In the genomic region with DNA sequence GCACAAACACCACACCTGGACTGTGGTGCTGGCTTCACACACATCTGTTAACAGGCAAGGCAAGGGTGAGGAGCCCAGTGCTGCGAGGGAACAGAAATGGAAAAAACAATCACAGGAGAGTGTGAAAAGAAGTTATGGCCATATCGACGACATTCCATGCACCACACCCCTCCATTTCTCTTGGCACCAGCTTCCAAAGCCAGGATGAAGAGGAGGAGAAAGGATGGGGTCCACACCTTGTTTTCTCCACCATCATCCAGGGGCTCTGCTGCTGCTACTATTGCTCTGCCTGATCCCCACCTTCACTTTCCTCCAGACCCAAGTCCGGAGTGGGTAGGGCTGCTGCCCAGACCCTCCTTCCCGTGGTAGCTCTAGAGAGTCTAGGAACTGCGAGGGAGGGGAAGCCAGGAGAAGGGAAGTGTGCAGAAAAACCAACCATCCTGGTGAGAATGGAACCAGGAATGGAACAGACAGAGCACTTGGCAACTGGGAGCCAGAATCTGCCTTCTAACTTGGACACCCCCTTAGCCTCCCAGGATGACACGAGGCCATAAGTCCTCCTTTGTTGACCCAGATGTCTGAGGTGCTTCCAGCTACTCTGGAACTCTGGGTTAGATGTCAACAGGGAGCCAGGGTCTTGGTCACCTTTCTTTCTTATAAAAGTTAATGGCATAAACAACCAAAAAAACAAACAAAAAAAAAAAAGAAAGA, we compare ENCODE assay signal across 10 cellular contexts. TPM values are rescaled to one million over a fixed set of nuclear protein-coding genes. Genes with fewer than 3 reads are reported as not detected.
DNase-seq lines count a peak whose midpoint lies in the region; ATAC-seq, FAIRE-seq and TF ChIP-seq lines count a peak whose summit lies in the region.
"Had no signal": no experiment of that assay in that cellular context is flagged by ENCODE, and none has a peak within 500 bp of the region (broad histone marks: within the 10 kb centered on the region; RNA-seq: fewer than 3 reads in every experiment).

No MANE protein-coding gene starts in this region.

- peak overlapping the region; percentile 88; the same call in 2 of the 3 replicates for H3K27ac ChIP-seq in K562 (ENCODE audit: extremely low read depth, low read depth, low read length)
- H3K27ac ChIP-seq: PC-9 had no signal

- no peak for ATAC-seq in K562

- no peak for TF ChIP-seq RAD21 in K562 (CRISPR knock-in tag; conservative IDR thresholded peaks at IDR 0.05 in 1 of 2, IDR thresholded peaks at IDR 0.05 in 1 of 2)

- peak overlapping the region; percentile 85 for H2AFZ ChIP-seq in K562 (ENCODE audit: low read depth, low read length)
- H2AFZ ChIP-seq: PC-9 had no signal

- H3K9me3 ChIP-seq in K562 (replicated peaks; ENCODE audit: control insufficient read depth, insufficient read depth, low read depth, low read length) = 0 out of 2 replicates have a peak, but pooled peaks cover 2% of the 10 kb centered on the region
- H3K9me3 ChIP-seq: heart right ventricle, ovary had no signal

- peaks cover 13% of the 10 kb centered on the region for H3K79me2 ChIP-seq in K562 (ENCODE audit: control insufficient read depth, insufficient read depth, low read length)

- peak overlapping the region; percentile 0 to 79; a peak in 1 of 4 replicates for H3K9ac ChIP-seq in K562 (ENCODE audit: insufficient read depth in 1 of 2, low read depth in 2 of 2, low read length in 2 of 2)

- BruUV-seq in K562 (replicated peaks; lab: Mats Ljungman, UMichigan) = no TSS peak

- peaks cover 18% of the 10 kb centered on the region for H3K27me3 Mint-ChIP-seq in activated CD4-positive, alpha-beta T cell treated with anti-CD3 and anti-CD28 coated beads, Interleukin-2, amount 10 ng/mL, durations not matched to agents 24 days and 14 days
- no peaks in the 10 kb centered on the region for H3K27me3 Mint-ChIP-seq in osteocyte (ENCODE audit: unreplicated experiment)

- intact Hi-C loops in activated CD4-positive, alpha-beta T cell treated with anti-CD3 and anti-CD28 coated beads, Interleukin-2, amount 10 ng/mL, durations not matched to agents 24 days and 14 days (cut with micrococcal nuclease) = loop anchor here (5.0 kb wide), 1 partner anchor 51 kb away; a partner anchor contains a TSS
- intact Hi-C loops in K562 (cut with micrococcal nuclease) = no loop called here

- H3K4me1 ChIP-seq in K562 (replicated peaks in 1 of 2; ENCODE audit: control insufficient read depth in 2 of 2, insufficient read depth in 2 of 2, low read length in 2 of 2) = peaks cover 14 to 44% of the 10 kb centered on the region in 2 experiments

- H3K36me3 ChIP-seq in K562 (ENCODE audit: control insufficient read depth, insufficient read depth, low read length) = no peaks in the 10 kb centered on the region
- H3K36me3 ChIP-seq: ovary had no signal

- TF ChIP-seq CTCF in K562 (IDR thresholded peaks at IDR 0.05 in 2 of 3, conservative IDR thresholded peaks at IDR 0.05 in 1 of 3; ENCODE audit: insufficient read depth in 2 of 3, low read depth in 1 of 3, low read length in 3 of 3) (no peak), osteocyte (IDR thresholded peaks at IDR 0.05) (no peak)

- 60% methylated on average over 7 of the region's 7 CpGs for WGBS in K562 (ENCODE audit: insufficient coverage, low coverage, missing lambda C conversion rate)

- FAIRE-seq in K562 (lab: Jason Lieb, UNC) = no peak
- FAIRE-seq: A204.1 had no signal

- peak overlapping the region; percentile 99 for H3K4me2 ChIP-seq in K562 (ENCODE audit: insufficient read depth, low read length)
- H3K4me2 ChIP-seq: PC-9 had no signal

- H3K4me3 ChIP-seq in K562 = no peak overlapping the region
- H3K4me3 ChIP-seq: PC-9 had no signal

- no peak for TF ChIP-seq POLR2A in K562 (conservative IDR thresholded peaks at IDR 0.05)

- no peak for DNase-seq in activated CD4-positive, alpha-beta T cell treated with anti-CD3 and anti-CD28 coated beads, Interleukin-2, amount 10 ng/mL, durations not matched to agents 24 days and 14 days
- no peak for DNase-seq in activated CD4-positive, alpha-beta T cell treated with anti-CD3 and anti-CD28 coated beads, Interleukin-2, amount 50 U/mL, for 4 hours
- DNase-seq in K562 (ENCODE audit: extremely low read depth in 1 of 4, low spot score in 3 of 4) (no peak), osteocyte (ENCODE audit: extremely low spot score, unreplicated experiment) (no peak), NCI-H345 (lab: John Stamatoyannopoulos, UW) (no peak)
- DNase-seq in stimulated activated CD4-positive, alpha-beta T cell treated with anti-CD3 and anti-CD28 coated beads, Interleukin-1b, Interleukin-23, amount 100 ng/mL, for 48 hours = no peak
- DNase-seq: PC-9 had no signal

- no peak for TF ChIP-seq EP300 in K562 (IDR thresholded peaks at IDR 0.05; ENCODE audit: low read length)

- CTCF ChIA-PET in K562 (lab: Yijun Ruan, JAX; ENCODE audit: low intra/inter-chr PET ratio) = no interaction called here

- H3K9me1 ChIP-seq in K562 (ENCODE audit: control insufficient read depth, insufficient read depth, low read length) = no peaks in the 10 kb centered on the region

- peaks cover 5% of the 10 kb centered on the region for H3K36me3 Mint-ChIP-seq in activated CD4-positive, alpha-beta T cell treated with anti-CD3 and anti-CD28 coated beads, Interleukin-2, amount 10 ng/mL, durations not matched to agents 24 days and 14 days (ENCODE audit: low read depth)
- peaks cover 11% of the 10 kb centered on the region for H3K36me3 Mint-ChIP-seq in osteocyte (ENCODE audit: unreplicated experiment)

- H3K4me1 Mint-ChIP-seq in activated CD4-positive, alpha-beta T cell treated with anti-CD3 and anti-CD28 coated beads, Interleukin-2, amount 10 ng/mL, durations not matched to agents 24 days and 14 days = peaks cover 18% of the 10 kb centered on the region
- H3K4me1 Mint-ChIP-seq in osteocyte (ENCODE audit: unreplicated experiment) = peaks cover 42% of the 10 kb centered on the region

- 0 out of 5 replicates have a peak, but pooled peaks cover 0 to 11% of the 10 kb centered on the region in 2 experiments for H3K27me3 ChIP-seq in K562 (ENCODE audit: control insufficient read depth in 2 of 2, insufficient read depth in 2 of 2, low read length in 2 of 2)
- H3K27me3 ChIP-seq: ovary had no signal

- H3K4me3 Mint-ChIP-seq in activated CD4-positive, alpha-beta T cell treated with anti-CD3 and anti-CD28 coated beads, Interleukin-2, amount 10 ng/mL, durations not matched to agents 24 days and 14 days = peak overlapping the region; percentile 91
- no peak overlapping the region for H3K4me3 Mint-ChIP-seq in osteocyte (ENCODE audit: unreplicated experiment)

- H4K20me1 ChIP-seq in K562 (replicated peaks; ENCODE audit: control insufficient read depth, insufficient read depth, low read length) = no peaks in the 10 kb centered on the region

- peak overlapping the region; percentile 95 for H3K27ac Mint-ChIP-seq in activated CD4-positive, alpha-beta T cell treated with anti-CD3 and anti-CD28 coated beads, Interleukin-2, amount 10 ng/mL, durations not matched to agents 24 days and 14 days
- peak overlapping the region; percentile 52 for H3K27ac Mint-ChIP-seq in osteocyte (ENCODE audit: unreplicated experiment)

- H3K9me3 Mint-ChIP-seq in activated CD4-positive, alpha-beta T cell treated with anti-CD3 and anti-CD28 coated beads, Interleukin-2, amount 10 ng/mL, durations not matched to agents 24 days and 14 days = no peaks in the 10 kb centered on the region
- H3K9me3 Mint-ChIP-seq in osteocyte (ENCODE audit: unreplicated experiment) = no peaks in the 10 kb centered on the region

- in situ Hi-C loops in K562 (cut with MboI) = no loop called here

- POLR2A ChIA-PET in K562 (lab: Yijun Ruan, JAX) = interaction anchor here (0.6 to 8.7 kb wide), 9 partner anchors 9 to 184 kb away, joined by 3 to 133 read pairs (median 5); a partner anchor contains a TSS

RNA-seq across cellular contexts. Expression of a gene that starts 1.2 kb away (rescaled TPM):
- 6.0 TPM in 2 replicates for total RNA-seq in activated CD4-positive, alpha-beta T cell treated with anti-CD3 and anti-CD28 coated beads, Interleukin-2, amount 10 ng/mL, durations not matched to agents 24 days and 14 days
- total RNA-seq in K562 (2011; cell fraction: chromatin; rRNA removed; ENCODE audit: low replicate concordance) = 25.9 and 39.2 TPM in 2 replicates
- total RNA-seq in K562 (2011; cell fraction: nucleolus; rRNA removed) = 26.1 and 28.0 TPM in 2 replicates
- 25.2 and 29.9 TPM in 2 replicates for total RNA-seq in K562 (2011; cell fraction: nucleoplasm; rRNA removed)
- total RNA-seq in K562 (2014; rRNA removed) (5.9 and 6.6 TPM in 2 replicates), K562 (2014; rRNA removed; fragmentation: Illumina TruSeq; extraction: Trizol) (2.7 and 2.9 TPM in 2 replicates), K562 (2015; rRNA removed; fragmentation: Illumina TruSeq; extraction: Trizol) (4.7 and 5.4 TPM in 2 replicates), K562 (2021) (5.3 and 5.6 TPM in 2 replicates), osteocyte (2.1 and 3.0 TPM in 2 replicates)
- polyA plus RNA-seq in K562 (2011; rRNA removed) (7.0 and 7.3 TPM in 2 replicates), K562 (2014; fragmentation: Illumina TruSeq; extraction: Trizol) (5.4 and 6.7 TPM in 2 replicates), K562 (2014; fragmentation: Nextera tagmentation; extraction: Ambion mirVana) (1 to 10 TPM in 1 of 2 experiments, under 1 TPM in 1; 0.78 to 1.3 TPM), K562 (2014; rRNA removed) (13.1 and 16.2 TPM in 2 replicates)
- 5.1 and 6.1 TPM in 2 replicates for polyA plus RNA-seq in K562 (2011; cell fraction: cytosol; rRNA removed)
- polyA plus RNA-seq in K562 (2011; cell fraction: nucleus; rRNA removed) = 28.0 and 51.9 TPM in 2 replicates
- polyA plus RNA-seq in K562 (2012) = 5.9 and 11.2 TPM in 2 replicates
- 2.1 and 3.2 TPM in 2 replicates for polyA minus RNA-seq in K562 (2011; rRNA and poly(A)+ RNA removed)
- polyA minus RNA-seq in K562 (2011; cell fraction: cytosol; rRNA and poly(A)+ RNA removed) = 1.0 and 3.0 TPM in 2 replicates
- 5.7 and 7.2 TPM in 2 replicates for polyA minus RNA-seq in K562 (2011; cell fraction: nucleus; rRNA and poly(A)+ RNA removed)

RNA-seq across cellular contexts. Expression of a gene that starts 4.8 kb away (rescaled TPM):
- total RNA-seq in activated CD4-positive, alpha-beta T cell treated with anti-CD3 and anti-CD28 coated beads, Interleukin-2, amount 10 ng/mL, durations not matched to agents 24 days and 14 days = 19.2 and 20.6 TPM in 2 replicates
- 3.0 and 5.4 TPM in 2 replicates for total RNA-seq in K562 (2011; cell fraction: chromatin; rRNA removed; ENCODE audit: low replicate concordance)
- 1.2 and 2.6 TPM in 2 replicates for total RNA-seq in K562 (2011; cell fraction: nucleolus; rRNA removed)
- total RNA-seq in K562 (2011; cell fraction: nucleoplasm; rRNA removed) = 2.2 and 3.7 TPM in 2 replicates
- total RNA-seq in K562 (2014; rRNA removed) = 0.37 and 3.8 TPM in 2 replicates
- total RNA-seq in K562 (2014; rRNA removed; fragmentation: Illumina TruSeq; extraction: Trizol) = 0.29 and 0.47 TPM in 2 replicates
- total RNA-seq in K562 (2015; rRNA removed; fragmentation: Illumina TruSeq; extraction: Trizol) = 0.18 and 0.26 TPM in 2 replicates
- total RNA-seq in K562 (2021) = 0.92 and 2.1 TPM in 2 replicates
- 0.60 and 0.81 TPM in 2 replicates for polyA plus RNA-seq in K562 (2011; rRNA removed)
- 0.45 and 0.53 TPM in 2 replicates for polyA plus RNA-seq in K562 (2011; cell fraction: cytosol; rRNA removed)
- polyA plus RNA-seq in K562 (2011; cell fraction: nucleus; rRNA removed) = 1.3 and 3.1 TPM in 2 replicates
- polyA plus RNA-seq in K562 (2012) = 0.10 and 0.36 TPM in 2 replicates
- 0.19 TPM in 1 of 2 replicates, not detected in the other for polyA plus RNA-seq in K562 (2014; fragmentation: Illumina TruSeq; extraction: Trizol)
- polyA plus RNA-seq in K562 (2014; fragmentation: Nextera tagmentation; extraction: Ambion mirVana) = under 1 TPM in 1 of 2 experiments, not detected in 1; 0.07 TPM
- 0.44 and 1.0 TPM in 2 replicates for polyA plus RNA-seq in K562 (2014; rRNA removed)
- not detected in 2 replicates for polyA minus RNA-seq in K562 (2011; rRNA and poly(A)+ RNA removed)
- polyA minus RNA-seq in K562 (2011; cell fraction: cytosol; rRNA and poly(A)+ RNA removed) = 3.1 TPM in 1 of 2 replicates, not detected in the other
- polyA minus RNA-seq in K562 (2011; cell fraction: nucleus; rRNA and poly(A)+ RNA removed) = 0.81 and 1.3 TPM in 2 replicates
- total RNA-seq in osteocyte = 153 TPM in 2 replicates

RNA-seq across cellular contexts. Expression of a gene that starts 6.9 kb away (rescaled TPM):
- 1,588 and 1,610 TPM in 2 replicates for total RNA-seq in activated CD4-positive, alpha-beta T cell treated with anti-CD3 and anti-CD28 coated beads, Interleukin-2, amount 10 ng/mL, durations not matched to agents 24 days and 14 days
- 434 and 501 TPM in 2 replicates for total RNA-seq in K562 (2011; cell fraction: chromatin; rRNA removed; ENCODE audit: low replicate concordance)
- 468 and 553 TPM in 2 replicates for total RNA-seq in K562 (2011; cell fraction: nucleolus; rRNA removed)
- 654 and 1,193 TPM in 2 replicates for total RNA-seq in K562 (2011; cell fraction: nucleoplasm; rRNA removed)
- total RNA-seq in K562 (2014; rRNA removed) = 1,152 and 1,205 TPM in 2 replicates
- total RNA-seq in K562 (2014; rRNA removed; fragmentation: Illumina TruSeq; extraction: Trizol) = 2,395 and 2,469 TPM in 2 replicates
- total RNA-seq in K562 (2015; rRNA removed; fragmentation: Illumina TruSeq; extraction: Trizol) = 1,764 and 1,818 TPM in 2 replicates
- 2,532 and 2,839 TPM in 2 replicates for total RNA-seq in K562 (2021)
- polyA plus RNA-seq in K562 (2011; rRNA removed) = 2,188 and 2,272 TPM in 2 replicates
- polyA plus RNA-seq in K562 (2011; cell fraction: cytosol; rRNA removed) = 483 and 1,010 TPM in 2 replicates
- polyA plus RNA-seq in K562 (2011; cell fraction: nucleus; rRNA removed) = 376 and 671 TPM in 2 replicates
- 2,873 and 3,044 TPM in 2 replicates for polyA plus RNA-seq in K562 (2012)
- polyA plus RNA-seq in K562 (2014; fragmentation: Illumina TruSeq; extraction: Trizol) = 1,539 and 1,550 TPM in 2 replicates
- polyA plus RNA-seq in K562 (2014; fragmentation: Nextera tagmentation; extraction: Ambion mirVana) = 1,000 to 10,000 TPM; 6,705 to 7,115 TPM
- 1,016 and 1,176 TPM in 2 replicates for polyA plus RNA-seq in K562 (2014; rRNA removed)
- 3,418 and 5,037 TPM in 2 replicates for polyA minus RNA-seq in K562 (2011; rRNA and poly(A)+ RNA removed)
- 735 and 1,003 TPM in 2 replicates for polyA minus RNA-seq in K562 (2011; cell fraction: cytosol; rRNA and poly(A)+ RNA removed)
- 214 and 406 TPM in 2 replicates for polyA minus RNA-seq in K562 (2011; cell fraction: nucleus; rRNA and poly(A)+ RNA removed)
- total RNA-seq in osteocyte = 1,390 and 1,395 TPM in 2 replicates

RNA-seq across cellular contexts. Expression of a gene that starts 13.2 kb away (rescaled TPM):
- total RNA-seq in activated CD4-positive, alpha-beta T cell treated with anti-CD3 and anti-CD28 coated beads, Interleukin-2, amount 10 ng/mL, durations not matched to agents 24 days and 14 days = 12.5 and 16.8 TPM in 2 replicates
- total RNA-seq in K562 (2011; cell fraction: chromatin; rRNA removed; ENCODE audit: low replicate concordance) = 34.1 and 67.7 TPM in 2 replicates
- total RNA-seq in K562 (2011; cell fraction: nucleolus; rRNA removed) = 59.7 and 73.9 TPM in 2 replicates
- 47.7 and 50.0 TPM in 2 replicates for total RNA-seq in K562 (2011; cell fraction: nucleoplasm; rRNA removed)
- 15.8 and 26.0 TPM in 2 replicates for total RNA-seq in K562 (2014; rRNA removed)
- 19.7 and 21.7 TPM in 2 replicates for total RNA-seq in K562 (2014; rRNA removed; fragmentation: Illumina TruSeq; extraction: Trizol)
- 15.7 and 18.1 TPM in 2 replicates for total RNA-seq in K562 (2015; rRNA removed; fragmentation: Illumina TruSeq; extraction: Trizol)
- 27.1 and 29.5 TPM in 2 replicates for total RNA-seq in K562 (2021)
- polyA plus RNA-seq in K562 (2011; rRNA removed) = 17.2 and 33.2 TPM in 2 replicates
- polyA plus RNA-seq in K562 (2011; cell fraction: cytosol; rRNA removed) = 28.5 and 69.2 TPM in 2 replicates
- polyA plus RNA-seq in K562 (2011; cell fraction: nucleus; rRNA removed) = 25.3 and 42.9 TPM in 2 replicates
- polyA plus RNA-seq in K562 (2012) = 14.3 and 27.8 TPM in 2 replicates
- 34.2 and 37.7 TPM in 2 replicates for polyA plus RNA-seq in K562 (2014; fragmentation: Illumina TruSeq; extraction: Trizol)
- polyA plus RNA-seq in K562 (2014; fragmentation: Nextera tagmentation; extraction: Ambion mirVana) = 10 to 100 TPM in 1 of 2 experiments, 1 to 10 TPM in 1; 6.8 to 10.2 TPM
- 25.0 and 34.7 TPM in 2 replicates for polyA plus RNA-seq in K562 (2014; rRNA removed)
- 15.8 and 41.3 TPM in 2 replicates for polyA minus RNA-seq in K562 (2011; rRNA and poly(A)+ RNA removed)
- 7.2 and 13.1 TPM in 2 replicates for polyA minus RNA-seq in K562 (2011; cell fraction: cytosol; rRNA and poly(A)+ RNA removed)
- polyA minus RNA-seq in K562 (2011; cell fraction: nucleus; rRNA and poly(A)+ RNA removed) = 32.4 and 42.9 TPM in 2 replicates
- 3.8 and 5.8 TPM in 2 replicates for total RNA-seq in osteocyte

RNA-seq across cellular contexts. Expression of a gene that starts 15.7 kb away (rescaled TPM):
- total RNA-seq in activated CD4-positive, alpha-beta T cell treated with anti-CD3 and anti-CD28 coated beads, Interleukin-2, amount 10 ng/mL, durations not matched to agents 24 days and 14 days = 5.5 and 6.1 TPM in 2 replicates
- total RNA-seq in K562 (2011; cell fraction: chromatin; rRNA removed; ENCODE audit: low replicate concordance) = 53.1 and 144 TPM in 2 replicates
- 60.9 and 78.0 TPM in 2 replicates for total RNA-seq in K562 (2011; cell fraction: nucleolus; rRNA removed)
- total RNA-seq in K562 (2011; cell fraction: nucleoplasm; rRNA removed) = 42.5 and 50.3 TPM in 2 replicates
- total RNA-seq in K562 (2014; rRNA removed) (4.6 and 5.8 TPM in 2 replicates), K562 (2014; rRNA removed; fragmentation: Illumina TruSeq; extraction: Trizol) (3.9 TPM in 2 replicates), K562 (2015; rRNA removed; fragmentation: Illumina TruSeq; extraction: Trizol) (3.6 and 4.5 TPM in 2 replicates), K562 (2021) (6.4 and 7.8 TPM in 2 replicates), osteocyte (8.5 and 9.9 TPM in 2 replicates)
- polyA plus RNA-seq in K562 (2011; rRNA removed) (16.6 and 17.7 TPM in 2 replicates), K562 (2014; fragmentation: Illumina TruSeq; extraction: Trizol) (5.7 and 8.2 TPM in 2 replicates), K562 (2014; fragmentation: Nextera tagmentation; extraction: Ambion mirVana) (1 to 10 TPM in 1 of 2 experiments, under 1 TPM in 1; 0.98 to 1.6 TPM), K562 (2014; rRNA removed) (7.6 and 10.3 TPM in 2 replicates)
- polyA plus RNA-seq in K562 (2011; cell fraction: cytosol; rRNA removed) = 11.0 and 15.6 TPM in 2 replicates
- polyA plus RNA-seq in K562 (2011; cell fraction: nucleus; rRNA removed) = 27.1 and 34.4 TPM in 2 replicates
- 5.1 and 5.5 TPM in 2 replicates for polyA plus RNA-seq in K562 (2012)
- 23.5 and 32.9 TPM in 2 replicates for polyA minus RNA-seq in K562 (2011; rRNA and poly(A)+ RNA removed)
- polyA minus RNA-seq in K562 (2011; cell fraction: cytosol; rRNA and poly(A)+ RNA removed) = 9.6 and 10.3 TPM in 2 replicates
- 18.8 and 23.9 TPM in 2 replicates for polyA minus RNA-seq in K562 (2011; cell fraction: nucleus; rRNA and poly(A)+ RNA removed)
